In the genomic region with DNA sequence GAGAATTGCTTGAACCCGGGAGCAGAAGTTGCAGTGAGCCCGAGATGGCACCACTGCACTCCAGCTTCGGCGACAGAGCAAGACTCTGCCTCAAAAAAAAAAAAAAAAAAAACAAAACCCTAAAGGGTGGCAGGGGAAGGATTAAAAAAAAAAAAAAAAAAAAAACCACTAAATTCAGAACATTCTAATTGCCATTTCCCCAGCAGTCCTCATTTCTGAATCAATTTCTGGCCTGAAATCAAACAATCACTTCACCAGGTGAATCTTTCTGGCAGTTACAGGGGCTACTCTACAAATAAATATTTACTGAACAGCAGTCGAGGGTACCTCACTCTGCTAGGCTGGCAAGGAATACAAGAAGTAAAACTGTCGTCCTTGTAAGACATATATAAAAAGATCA, we compare ENCODE assay signal across 13 cellular contexts. TPM values are rescaled to one million over a fixed set of nuclear protein-coding genes. Genes with fewer than 3 reads are reported as not detected.
DNase-seq lines count a peak whose midpoint lies in the region; ATAC-seq and TF ChIP-seq lines count a peak whose summit lies in the region.
"Had no signal": no experiment of that assay in that cellular context is flagged by ENCODE, and none has a peak within 500 bp of the region (broad histone marks: within the 10 kb centered on the region; RNA-seq: fewer than 3 reads in every experiment).

No MANE protein-coding gene starts in this region.

- WGBS in sigmoid colon, 2 donors = 74 to 80% methylated on average over 6 of the region's 6 CpGs

- H4K20me1 ChIP-seq in fibroblast of lung (ENCODE audit: control insufficient read depth, extremely low read depth, insufficient read depth, low read length) = no peaks in the 10 kb centered on the region

- H3K9me3 Mint-ChIP-seq in activated CD4-positive, alpha-beta T cell treated with anti-CD3 and anti-CD28 coated beads, Interleukin-2, amount 10 ng/mL, durations not matched to agents 24 days and 14 days = no peaks in the 10 kb centered on the region

- TF ChIP-seq CTCF in fibroblast of lung (conservative IDR thresholded peaks at IDR 0.05 in 1 of 2, IDR thresholded peaks at IDR 0.05 in 1 of 2; ENCODE audit: low read depth in 1 of 2, low read length in 2 of 2) (no peak), sigmoid colon (IDR thresholded peaks at IDR 0.05) (no peak)

- no peak overlapping the region for H3K27ac ChIP-seq in SJCRH30
- H3K27ac ChIP-seq in fibroblast of lung (ENCODE audit: insufficient read depth, low read length) = no peak overlapping the region
- peak overlapping the region in 1 of 4 donors; percentile 82 for H3K27ac ChIP-seq in sigmoid colon

- peak overlapping the region; percentile 94 for H3K4me3 Mint-ChIP-seq in activated CD4-positive, alpha-beta T cell treated with anti-CD3 and anti-CD28 coated beads, Interleukin-2, amount 10 ng/mL, durations not matched to agents 24 days and 14 days

- TF ChIP-seq POLR2A in sigmoid colon (IDR thresholded peaks at IDR 0.05) = no peak

- H3K4me1 Mint-ChIP-seq in activated CD4-positive, alpha-beta T cell treated with anti-CD3 and anti-CD28 coated beads, Interleukin-2, amount 10 ng/mL, durations not matched to agents 24 days and 14 days = peaks cover 13% of the 10 kb centered on the region

- no peak overlapping the region for H3K9ac ChIP-seq in fibroblast of lung (ENCODE audit: insufficient read depth, low read length)
- peak overlapping the region; percentile 94 for H3K9ac ChIP-seq in skeletal muscle satellite cell (ENCODE audit: low read depth, low read length)

- intact Hi-C loops in activated CD4-positive, alpha-beta T cell treated with anti-CD3 and anti-CD28 coated beads, Interleukin-2, amount 10 ng/mL, durations not matched to agents 24 days and 14 days (cut with micrococcal nuclease) = loop anchor here (5.0 to 10.0 kb wide), 2 partner anchors 42 to 266 kb away; a partner anchor contains a TSS
- intact Hi-C loops in sigmoid colon (cut with DNase I) = no loop called here

- H3K4me2 ChIP-seq in fibroblast of lung (ENCODE audit: extremely low read depth, insufficient read depth, low read length) (peak overlapping the region; percentile 97), skeletal muscle satellite cell (ENCODE audit: low read length) (peak overlapping the region; percentile 90)

- peaks cover 42% of the 10 kb centered on the region for H3K36me3 ChIP-seq in SJCRH30
- H3K36me3 ChIP-seq in fibroblast of lung (ENCODE audit: control insufficient read depth, insufficient read depth, low read length) = peaks cover 5% of the 10 kb centered on the region
- H3K36me3 ChIP-seq in skeletal muscle satellite cell (ENCODE audit: insufficient read depth, low read length) = peaks cover 32% of the 10 kb centered on the region
- H3K36me3 ChIP-seq in sigmoid colon = peaks cover 0 to 46% (median 21%) of the 10 kb centered on the region in 4 donors

- peaks cover 35% of the 10 kb centered on the region for H3K36me3 Mint-ChIP-seq in activated CD4-positive, alpha-beta T cell treated with anti-CD3 and anti-CD28 coated beads, Interleukin-2, amount 10 ng/mL, durations not matched to agents 24 days and 14 days (ENCODE audit: low read depth)

- H3K27me3 ChIP-seq in SJCRH30 (no peaks in the 10 kb centered on the region), fibroblast of lung (ENCODE audit: control insufficient read depth, insufficient read depth, low read length) (no peaks in the 10 kb centered on the region), skeletal muscle satellite cell (ENCODE audit: control insufficient read depth, insufficient read depth, low read length) (no peaks in the 10 kb centered on the region), sigmoid colon (no peaks in the 10 kb centered on the region)
- H3K27me3 ChIP-seq: spleen had no signal

- no peak for ATAC-seq in GM21360 (IDR thresholded peaks at IDR 0.05; ENCODE audit: unreplicated experiment)
- ATAC-seq: esophagus mucosa had no signal

- DNase-seq in activated CD4-positive, alpha-beta T cell treated with anti-CD3 and anti-CD28 coated beads, Interleukin-2, amount 10 ng/mL, durations not matched to agents 24 days and 14 days = no peak
- DNase-seq in activated CD4-positive, alpha-beta T cell treated with anti-CD3 and anti-CD28 coated beads, Interleukin-2, amount 50 U/mL, for 1 hour = no peak
- no peak for DNase-seq in SJCRH30
- DNase-seq in fibroblast of lung (ENCODE audit: low read depth in 2 of 2) = no peak
- no peak for DNase-seq in NCI-H1105 treated with DMSO at 0.1 percent for 48 hours (lab: John Stamatoyannopoulos, UW)
- DNase-seq in sigmoid colon = no peak
- DNase-seq: activated CD4-positive, alpha-beta T cell treated with anti-CD3 and anti-CD28 coated beads, Interleukin-2, amount 50 U/mL, for 4 hours; AML-193; NCI-H2171 treated with DMSO at 0.1 percent for 48 hours; spleen had no signal

- H3K4me3 ChIP-seq in SJCRH30 = peak overlapping the region; percentile 75
- peak overlapping the region in 3 of 4 experiments; percentile 84 to 99 (median 99) for H3K4me3 ChIP-seq in fibroblast of lung (replicated peaks in 1 of 4; ENCODE audit: control extremely low read depth in 1 of 4, insufficient read depth in 1 of 4, low read depth in 3 of 4, low read length in 4 of 4)
- peak overlapping the region; percentile 85 for H3K4me3 ChIP-seq in skeletal muscle satellite cell (ENCODE audit: low read length)
- H3K4me3 ChIP-seq in sigmoid colon = peak overlapping the region in 1 of 4 donors; percentile 70

- H3K4me1 ChIP-seq in SJCRH30 (peaks cover 4% of the 10 kb centered on the region), fibroblast of lung (ENCODE audit: control insufficient read depth, extremely low read depth, insufficient read depth, low read length) (no peaks in the 10 kb centered on the region), skeletal muscle satellite cell (ENCODE audit: control insufficient read depth, insufficient read depth, low read length) (peaks cover 9% of the 10 kb centered on the region), sigmoid colon (peaks cover 0 to 13% (median 10%) of the 10 kb centered on the region in 4 donors)

- H3K9me3 ChIP-seq in SJCRH30 (replicated peaks) = no peaks in the 10 kb centered on the region
- H3K9me3 ChIP-seq in fibroblast of lung (ENCODE audit: control insufficient read depth, insufficient read depth, low read depth, low read length) = no peaks in the 10 kb centered on the region
- H3K9me3 ChIP-seq in skeletal muscle satellite cell (replicated peaks; ENCODE audit: low read length) = no peaks in the 10 kb centered on the region
- H3K9me3 ChIP-seq in sigmoid colon = no peaks in the 10 kb centered on the region

- H3K27me3 Mint-ChIP-seq in activated CD4-positive, alpha-beta T cell treated with anti-CD3 and anti-CD28 coated beads, Interleukin-2, amount 10 ng/mL, durations not matched to agents 24 days and 14 days = no peaks in the 10 kb centered on the region

- no peak for TF ChIP-seq EP300 in sigmoid colon (IDR thresholded peaks at IDR 0.05)

- no peak overlapping the region for H2AFZ ChIP-seq in fibroblast of lung (ENCODE audit: low read length)

- H3K27ac Mint-ChIP-seq in activated CD4-positive, alpha-beta T cell treated with anti-CD3 and anti-CD28 coated beads, Interleukin-2, amount 10 ng/mL, durations not matched to agents 24 days and 14 days = peak overlapping the region; percentile 93

- H3K79me2 ChIP-seq in fibroblast of lung (ENCODE audit: control insufficient read depth, insufficient read depth, low read length) = peaks cover 29% of the 10 kb centered on the region

RNA-seq across cellular contexts. Expression of a gene that starts 1.2 kb away (rescaled TPM):
- total RNA-seq in activated CD4-positive, alpha-beta T cell treated with anti-CD3 and anti-CD28 coated beads, Interleukin-2, amount 10 ng/mL, durations not matched to agents 24 days and 14 days = 52.1 and 60.6 TPM in 2 replicates
- 53.8 and 54.1 TPM in 2 replicates for total RNA-seq in SJCRH30 (2014; rRNA removed; shearing (Covaris generic))
- total RNA-seq in fibroblast of lung (31.3 and 41.1 TPM in 2 replicates), sigmoid colon (10 to 100 TPM; 28.9 to 56.0 (median 37.5) TPM)
- polyA plus RNA-seq in fibroblast of lung (31.1 and 36.5 TPM in 2 replicates), sigmoid colon (10 to 100 TPM; 15.6 to 41.2 (median 33.3) TPM)
- 36.1 and 36.6 TPM in 2 replicates for polyA plus RNA-seq in fibroblast of lung (2012)
- polyA minus RNA-seq in fibroblast of lung (ENCODE audit: low replicate concordance) = 64.2 and 68.7 TPM in 2 replicates
- total RNA-seq in skeletal muscle satellite cell (2012; rRNA removed) = 29.3 and 34.2 TPM in 2 replicates

RNA-seq across cellular contexts. Expression of a gene that starts 27.4 kb away (rescaled TPM):
- total RNA-seq in activated CD4-positive, alpha-beta T cell treated with anti-CD3 and anti-CD28 coated beads, Interleukin-2, amount 10 ng/mL, durations not matched to agents 24 days and 14 days = not detected in 2 replicates
- total RNA-seq in SJCRH30 (2014; rRNA removed; shearing (Covaris generic)) = not detected in 2 replicates
- total RNA-seq in fibroblast of lung (50.1 and 91.3 TPM in 2 replicates), sigmoid colon (1 to 10 TPM in 3 of 4 donors, under 1 TPM in 1; 0.82 to 2.8 (median 1.3) TPM)
- polyA plus RNA-seq in fibroblast of lung (30.6 and 54.5 TPM in 2 replicates), sigmoid colon (under 1 TPM in 1 of 3 donors, not detected in 2; 0.74 TPM)
- 53.4 and 97.0 TPM in 2 replicates for polyA plus RNA-seq in fibroblast of lung (2012)
- polyA minus RNA-seq in fibroblast of lung (ENCODE audit: low replicate concordance) = 117 and 195 TPM in 2 replicates
- 7.6 and 8.9 TPM in 2 replicates for total RNA-seq in skeletal muscle satellite cell (2012; rRNA removed)
- total RNA-seq: esophagus mucosa, spleen had no signal

RNA-seq across cellular contexts. Expression of a gene that starts 44.8 kb away (rescaled TPM):
- total RNA-seq in activated CD4-positive, alpha-beta T cell treated with anti-CD3 and anti-CD28 coated beads, Interleukin-2, amount 10 ng/mL, durations not matched to agents 24 days and 14 days = 46.8 and 48.8 TPM in 2 replicates
- total RNA-seq in SJCRH30 (2014; rRNA removed; shearing (Covaris generic)) = 37.3 and 39.9 TPM in 2 replicates
- total RNA-seq in fibroblast of lung = 24.7 and 45.9 TPM in 2 replicates
- 11.3 and 11.8 TPM in 2 replicates for polyA plus RNA-seq in fibroblast of lung
- polyA plus RNA-seq in fibroblast of lung (2012) = 31.5 and 38.6 TPM in 2 replicates
- 31.5 and 78.1 TPM in 2 replicates for polyA minus RNA-seq in fibroblast of lung (ENCODE audit: low replicate concordance)
- total RNA-seq in skeletal muscle satellite cell (2012; rRNA removed) = 17.5 and 18.3 TPM in 2 replicates
- total RNA-seq in sigmoid colon = 10 to 100 TPM; 12.8 to 35.2 (median 16.5) TPM
- polyA plus RNA-seq in sigmoid colon = 10 to 100 TPM in 1 of 3 donors, 1 to 10 TPM in 2; 6.6 to 20.7 (median 9.7) TPM

Comparison
In these comparisons a context has a peak if more than half of its experiments do, and no peak if none do; other contexts are left out.
1. RNA of a gene that starts 27.4 kb away (total RNA-seq): 50.1 to 91.3 TPM in fibroblast of lung; 0.82 to 2.8 TPM in sigmoid colon, not detected in activated CD4-positive, alpha-beta T cell treated with anti-CD3 and anti-CD28 coated beads, Interleukin-2, amount 10 ng/mL, durations not matched to agents 24 days and 14 days and not detected in SJCRH30; every median in the first group is over 10 times any median in the second.